11 cellular contexts compared by ENCODE assay signal in genomic region chr1:242788771-242789170, GRCh38.
DNase-seq lines count a peak whose midpoint lies in the region; ATAC-seq, FAIRE-seq and TF ChIP-seq lines count a peak whose summit lies in the region.
"Had no signal": no experiment of that assay in that cellular context is flagged by ENCODE, and none has a peak within 500 bp of the region (broad histone marks: within the 10 kb centered on the region; RNA-seq: fewer than 3 reads in every experiment).

No MANE protein-coding gene starts in this region.

- no peak overlapping the region for H3K4me3 ChIP-seq in brain microvascular endothelial cell (ENCODE audit: low read depth, low read length)

- ATAC-seq in HG02938 (IDR thresholded peaks at IDR 0.05; ENCODE audit: unreplicated experiment) (peak; percentile 75), HG03565 (IDR thresholded peaks at IDR 0.05; ENCODE audit: unreplicated experiment) (peak; percentile 79)

- TF ChIP-seq CTCF in GM20000 (IDR thresholded peaks at IDR 0.05; ENCODE audit: extremely low read depth, missing control alignments), result no peak
- TF ChIP-seq CTCF in brain microvascular endothelial cell (IDR thresholded peaks at IDR 0.05; ENCODE audit: low read depth, low read length, missing control alignments), result no peak

- peak; percentile 78 for FAIRE-seq in GM18507 (lab: Jason Lieb, UNC)

- H3K27ac ChIP-seq in brain microvascular endothelial cell, result no peak overlapping the region

- in situ Hi-C loops in brain microvascular endothelial cell (cut with HindIII; ENCODE audit: low pct_ligation_motif_present, low sequenced_read_pairs), result no loop called here

- no peaks in the 10 kb centered on the region for H3K27me3 ChIP-seq in brain microvascular endothelial cell (replicated peaks)

- H3K36me3 ChIP-seq in brain microvascular endothelial cell (replicated peaks), result no peaks in the 10 kb centered on the region

- no peak for DNase-seq in GM18507 (ENCODE audit: extremely low spot score, insufficient read length, low read depth)
- DNase-seq in GM20000 (ENCODE audit: low spot score), result peak; percentile 22
- no peak for DNase-seq in brain microvascular endothelial cell
- no peak for DNase-seq in stimulated activated CD4-positive, alpha-beta T cell treated with anti-CD3 and anti-CD28 coated beads, Interleukin-2, amount 100 ng/mL, for 24 hours
- no peak for DNase-seq in middle frontal gyrus (ENCODE audit: extremely low spot score, low spot score)
- no peak for DNase-seq in anterior cingulate cortex (lab: John Stamatoyannopoulos, UW)
- DNase-seq: activated CD4-positive, CD25-positive, alpha-beta regulatory T cell treated with anti-CD3 and anti-CD28 coated beads, Interleukin-2, amount 50 U/mL, for 72 hours; activated effector memory CD4-positive, alpha-beta T cell treated with Interleukin-2 at 50 U/mL for 16 hours; NCI-H510A had no signal
